8 cellular contexts compared by ENCODE assay signal in the genomic region with DNA sequence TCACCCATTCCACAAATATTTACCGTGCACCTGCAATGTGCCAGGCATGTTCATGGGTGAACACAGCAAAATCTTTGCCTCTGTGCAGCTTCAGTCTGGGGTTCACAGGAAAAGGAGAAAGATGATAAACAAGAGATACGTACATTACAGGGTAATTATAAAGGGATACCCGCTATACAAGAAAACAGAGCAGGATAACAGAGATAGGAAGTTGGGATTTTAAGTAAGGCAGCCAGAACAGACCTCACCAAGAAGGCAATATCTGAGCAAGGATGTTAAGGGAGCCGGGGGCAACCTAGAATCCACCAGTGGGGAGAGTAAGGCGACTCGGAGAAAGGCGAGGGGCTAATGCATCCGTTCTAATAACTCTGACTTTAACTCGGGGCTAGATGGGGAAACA. TPM values are rescaled to one million over a fixed set of nuclear protein-coding genes. Genes with fewer than 3 reads are reported as not detected.
DNase-seq lines count a peak whose midpoint lies in the region; ATAC-seq and TF ChIP-seq lines count a peak whose summit lies in the region.

No MANE protein-coding gene starts in this region.

- peaks cover 27% of the 10 kb centered on the region for H3K36me3 Mint-ChIP-seq in activated T-cell treated with anti-CD3 and anti-CD28 coated beads, Interleukin-2, amount 50 U/mL, for 24 hours (ENCODE audit: low read depth)
- H3K36me3 Mint-ChIP-seq in natural killer cell = no peaks in the 10 kb centered on the region

- peaks cover 15% of the 10 kb centered on the region for H3K36me3 ChIP-seq in MG63

- H3K9me3 ChIP-seq in MG63 = no peaks in the 10 kb centered on the region

- peak overlapping the region; percentile 94 for H3K27ac Mint-ChIP-seq in activated T-cell treated with anti-CD3 and anti-CD28 coated beads, Interleukin-2, amount 50 U/mL, for 24 hours
- peak overlapping the region; percentile 88 to 92 for H3K27ac Mint-ChIP-seq in natural killer cell

- H3K9me3 Mint-ChIP-seq in activated T-cell treated with anti-CD3 and anti-CD28 coated beads, Interleukin-2, amount 50 U/mL, for 24 hours = no peaks in the 10 kb centered on the region
- H3K9me3 Mint-ChIP-seq in natural killer cell = no peaks in the 10 kb centered on the region

- peak overlapping the region; percentile 98 for H3K4me3 ChIP-seq in MG63

- ATAC-seq in natural killer cell = no peak

- intact Hi-C loops in natural killer cell (cut with micrococcal nuclease) = loop anchor here (2.0 kb wide), 1 partner anchor 107 kb away; no protein-coding TSS in a partner anchor

- DNase-seq in activated T-cell treated with anti-CD3 and anti-CD28 coated beads, Interleukin-2, amount 50 U/mL, for 24 hours = no peak
- no peak for DNase-seq in activated T-cell treated with anti-CD3 and anti-CD28 coated beads, Interleukin-2, amount 50 U/mL, for 1 hour
- no peak for DNase-seq in MG63
- peak; percentile 29 for DNase-seq in cerebellum (ENCODE audit: low spot score)
- no peak for DNase-seq in natural killer cell
- DNase-seq in dedifferentiated amniotic fluid mesenchymal stem cell (ENCODE audit: extremely low spot score) = no peak
- DNase-seq in activated gamma-delta T cell (lab: John Stamatoyannopoulos, UW) = no peak
- DNase-seq in NCI-H345 treated with DMSO at 0.1 percent for 48 hours (lab: John Stamatoyannopoulos, UW; ENCODE audit: unreplicated experiment) = no peak

- TF ChIP-seq CTCF in natural killer cell (IDR thresholded peaks at IDR 0.05) = no peak

- H3K27me3 ChIP-seq in MG63 = no peaks in the 10 kb centered on the region

- peaks cover 45% of the 10 kb centered on the region for H3K4me1 Mint-ChIP-seq in activated T-cell treated with anti-CD3 and anti-CD28 coated beads, Interleukin-2, amount 50 U/mL, for 24 hours (ENCODE audit: low read depth)
- peaks cover 42 to 48% of the 10 kb centered on the region in 2 donors for H3K4me1 Mint-ChIP-seq in natural killer cell

- H3K27me3 Mint-ChIP-seq in activated T-cell treated with anti-CD3 and anti-CD28 coated beads, Interleukin-2, amount 50 U/mL, for 24 hours = no peaks in the 10 kb centered on the region
- peaks cover 0 to 6% of the 10 kb centered on the region in 2 donors for H3K27me3 Mint-ChIP-seq in natural killer cell (ENCODE audit: low read depth in 2 of 2)

- peak overlapping the region; percentile 92 for H3K4me3 Mint-ChIP-seq in activated T-cell treated with anti-CD3 and anti-CD28 coated beads, Interleukin-2, amount 50 U/mL, for 24 hours
- peak overlapping the region; percentile 99 for H3K4me3 Mint-ChIP-seq in natural killer cell

RNA-seq across cellular contexts. Expression of a gene that starts 0.8 kb away (rescaled TPM):
- 166 and 169 TPM in 2 replicates for total RNA-seq in MG63 (2014; rRNA removed; shearing (Covaris generic); ENCODE audit: low replicate concordance)
- total RNA-seq in cerebellum (81.3 TPM), natural killer cell (100 to 1,000 TPM in 1 of 3 donors, 10 to 100 TPM in 2; 85.6 to 101 (median 92.6) TPM)
